Comparison of ENCODE assay signal across 17 cellular contexts in the genomic region with DNA sequence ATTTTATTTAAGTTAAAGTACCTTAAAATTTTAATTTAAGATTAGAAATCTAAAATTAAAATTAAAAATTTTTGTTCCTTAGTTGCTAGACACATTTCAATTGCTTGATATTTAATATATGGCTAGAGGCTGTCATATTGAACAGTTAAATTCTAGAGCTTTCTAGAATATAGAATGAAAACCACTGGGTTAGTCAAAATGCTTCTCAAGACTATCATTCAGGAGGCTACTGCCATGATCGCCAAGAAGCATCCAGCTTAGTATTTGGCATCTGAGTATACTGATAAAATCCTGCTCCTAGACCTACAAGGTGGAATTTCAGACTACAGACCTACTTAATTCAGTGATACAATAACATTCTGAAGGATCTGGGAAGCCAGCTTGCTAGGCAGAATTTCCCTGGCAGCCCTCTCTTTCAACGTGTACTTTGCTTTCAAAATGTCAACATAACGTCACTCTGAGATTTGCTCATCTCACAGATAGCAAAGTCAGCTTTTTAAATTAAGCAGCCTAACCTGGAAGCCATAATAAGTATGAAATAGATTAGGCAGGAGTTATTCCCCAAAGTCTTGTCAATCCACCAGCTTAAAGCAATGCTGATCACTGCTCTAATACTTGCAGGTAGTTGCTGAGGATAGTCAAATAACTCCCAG.
DNase-seq lines count a peak whose midpoint lies in the region; ATAC-seq and TF ChIP-seq lines count a peak whose summit lies in the region.
"Had no signal": no experiment of that assay in that cellular context is flagged by ENCODE, and none has a peak within 500 bp of the region (broad histone marks: within the 10 kb centered on the region; RNA-seq: fewer than 3 reads in every experiment).

No MANE protein-coding gene starts in this region.

- TF ChIP-seq CTCF in LNCaP clone FGC (IDR thresholded peaks at IDR 0.05; ENCODE audit: control insufficient read depth, extremely low read depth, insufficient read depth) (no peak), liver (IDR thresholded peaks at IDR 0.05; ENCODE audit: low read depth, low read length, missing input control) (no peak)

- H3K27ac ChIP-seq in liver (ENCODE audit: low read depth in 1 of 2, low read length in 2 of 2) = peak overlapping the region; percentile 52 to 80
- H3K27ac ChIP-seq: BLaER1 treated with 17β-estradiol and CSF1 and Interleukin-3, amounts not matched to agents 10 nM and 100 nM had no signal

- ATAC-seq in GM18861 (IDR thresholded peaks at IDR 0.05; ENCODE audit: unreplicated experiment) (no peak), HG03135 (IDR thresholded peaks at IDR 0.05; ENCODE audit: unreplicated experiment) (no peak)
- ATAC-seq: GM23338 had no signal

- peak; percentile 65 for DNase-seq in DMS53 (lab: John Stamatoyannopoulos, UW)
- DNase-seq in LNCaP clone FGC (ENCODE audit: low read depth) = peak; percentile 53
- DNase-seq in NCI-H69 (lab: John Stamatoyannopoulos, UW) = peak; percentile 14
- DNase-seq in ureter (ENCODE audit: low spot score) = no peak
- DNase-seq: CD8-positive, alpha-beta memory T cell; GDM1; KG1; NCI-H1417; NCI-H187; NCI-H2171 treated with DMSO at 0.1 percent for 48 hours; NCI-H524 treated with DMSO at 0.1 percent for 48 hours; Right ventricle myocardium superior had no signal

- WGBS in liver = 28% methylated on average over 3 of the region's 3 CpGs

- no peaks in the 10 kb centered on the region for H3K9me3 ChIP-seq in liver (ENCODE audit: control insufficient read depth in 4 of 4, low read length in 3 of 4)

- H3K9ac ChIP-seq in liver (ENCODE audit: low read depth in 1 of 2, low read length in 2 of 2) = no peak overlapping the region
- H3K9ac ChIP-seq: BLaER1 treated with 17β-estradiol and CSF1 and Interleukin-3, amounts not matched to agents 10 nM and 100 nM had no signal

- no peaks in the 10 kb centered on the region for H3K36me3 ChIP-seq in liver (ENCODE audit: control insufficient read depth in 4 of 4, insufficient read depth in 3 of 4, low read depth in 1 of 4, low read length in 3 of 4)
- H3K36me3 ChIP-seq: BLaER1 treated with 17β-estradiol and CSF1 and Interleukin-3, amounts not matched to agents 10 nM and 100 nM had no signal

- peak; percentile 44 to 53 for TF ChIP-seq RAD21 in liver (IDR thresholded peaks at IDR 0.05)

- peaks cover 0 to 9% (median 3%) of the 10 kb centered on the region in 4 donors for H3K4me1 ChIP-seq in liver (ENCODE audit: control insufficient read depth in 4 of 4, insufficient read depth in 4 of 4, low read length in 3 of 4)
- H3K4me1 ChIP-seq: BLaER1 treated with 17β-estradiol and CSF1 and Interleukin-3, amounts not matched to agents 10 nM and 100 nM had no signal

- H3K27me3 ChIP-seq in liver (ENCODE audit: control insufficient read depth in 4 of 4, insufficient read depth in 4 of 4, low read length in 3 of 4) = no peaks in the 10 kb centered on the region
- H3K27me3 ChIP-seq: BLaER1 treated with 17β-estradiol and CSF1 and Interleukin-3, amounts not matched to agents 10 nM and 100 nM had no signal

- H3K4me3 ChIP-seq in LNCaP clone FGC (ENCODE audit: low read depth, low read length) (no peak overlapping the region), liver (ENCODE audit: low read depth in 1 of 3, low read length in 3 of 3) (no peak overlapping the region)
- H3K4me3 ChIP-seq: BLaER1 treated with 17β-estradiol and CSF1 and Interleukin-3, amounts not matched to agents 10 nM and 100 nM; GM23338 had no signal

TF ChIP-seq in liver, 16 proteins besides CTCF, POLR2A, EP300 and RAD21:
- TF ChIP-seq YY1 (IDR thresholded peaks at IDR 0.05) (peak; percentile 83), RXRA (IDR thresholded peaks at IDR 0.05) (peak in 1 of 2 donors; percentile 39), FOXA1 (IDR thresholded peaks at IDR 0.05) (peak; percentile 83), FOXA2 (IDR thresholded peaks at IDR 0.05) (peak; percentile 78), TAF1 (conservative IDR thresholded peaks at IDR 0.05) (no peak), HNF4G (IDR thresholded peaks at IDR 0.05) (no peak), GABPA (IDR thresholded peaks at IDR 0.05 in 1 of 2, conservative IDR thresholded peaks at IDR 0.05 in 1 of 2) (peak in 1 of 2 donors; percentile 26), JUND (IDR thresholded peaks at IDR 0.05) (peak; percentile 76), HNF4A (conservative IDR thresholded peaks at IDR 0.05) (peak; percentile 80 to 81), SP1 (IDR thresholded peaks at IDR 0.05) (peak; percentile 57)
- TF ChIP-seq, protein P1, sequence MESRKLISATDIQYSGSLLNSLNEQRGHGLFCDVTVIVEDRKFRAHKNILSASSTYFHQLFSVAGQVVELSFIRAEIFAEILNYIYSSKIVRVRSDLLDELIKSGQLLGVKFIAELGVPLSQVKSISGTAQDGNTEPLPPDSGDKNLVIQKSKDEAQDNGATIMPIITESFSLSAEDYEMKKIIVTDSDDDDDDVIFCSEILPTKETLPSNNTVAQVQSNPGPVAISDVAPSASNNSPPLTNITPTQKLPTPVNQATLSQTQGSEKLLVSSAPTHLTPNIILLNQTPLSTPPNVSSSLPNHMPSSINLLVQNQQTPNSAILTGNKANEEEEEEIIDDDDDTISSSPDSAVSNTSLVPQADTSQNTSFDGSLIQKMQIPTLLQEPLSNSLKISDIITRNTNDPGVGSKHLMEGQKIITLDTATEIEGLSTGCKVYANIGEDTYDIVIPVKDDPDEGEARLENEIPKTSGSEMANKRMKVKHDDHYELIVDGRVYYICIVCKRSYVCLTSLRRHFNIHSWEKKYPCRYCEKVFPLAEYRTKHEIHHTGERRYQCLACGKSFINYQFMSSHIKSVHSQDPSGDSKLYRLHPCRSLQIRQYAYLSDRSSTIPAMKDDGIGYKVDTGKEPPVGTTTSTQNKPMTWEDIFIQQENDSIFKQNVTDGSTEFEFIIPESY (IDR thresholded peaks at IDR 0.05) = peak; percentile 49
- TF ChIP-seq, protein P2, sequence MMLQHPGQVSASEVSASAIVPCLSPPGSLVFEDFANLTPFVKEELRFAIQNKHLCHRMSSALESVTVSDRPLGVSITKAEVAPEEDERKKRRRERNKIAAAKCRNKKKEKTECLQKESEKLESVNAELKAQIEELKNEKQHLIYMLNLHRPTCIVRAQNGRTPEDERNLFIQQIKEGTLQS (IDR thresholded peaks at IDR 0.05) = peak; percentile 66
- TF ChIP-seq, protein P3, sequence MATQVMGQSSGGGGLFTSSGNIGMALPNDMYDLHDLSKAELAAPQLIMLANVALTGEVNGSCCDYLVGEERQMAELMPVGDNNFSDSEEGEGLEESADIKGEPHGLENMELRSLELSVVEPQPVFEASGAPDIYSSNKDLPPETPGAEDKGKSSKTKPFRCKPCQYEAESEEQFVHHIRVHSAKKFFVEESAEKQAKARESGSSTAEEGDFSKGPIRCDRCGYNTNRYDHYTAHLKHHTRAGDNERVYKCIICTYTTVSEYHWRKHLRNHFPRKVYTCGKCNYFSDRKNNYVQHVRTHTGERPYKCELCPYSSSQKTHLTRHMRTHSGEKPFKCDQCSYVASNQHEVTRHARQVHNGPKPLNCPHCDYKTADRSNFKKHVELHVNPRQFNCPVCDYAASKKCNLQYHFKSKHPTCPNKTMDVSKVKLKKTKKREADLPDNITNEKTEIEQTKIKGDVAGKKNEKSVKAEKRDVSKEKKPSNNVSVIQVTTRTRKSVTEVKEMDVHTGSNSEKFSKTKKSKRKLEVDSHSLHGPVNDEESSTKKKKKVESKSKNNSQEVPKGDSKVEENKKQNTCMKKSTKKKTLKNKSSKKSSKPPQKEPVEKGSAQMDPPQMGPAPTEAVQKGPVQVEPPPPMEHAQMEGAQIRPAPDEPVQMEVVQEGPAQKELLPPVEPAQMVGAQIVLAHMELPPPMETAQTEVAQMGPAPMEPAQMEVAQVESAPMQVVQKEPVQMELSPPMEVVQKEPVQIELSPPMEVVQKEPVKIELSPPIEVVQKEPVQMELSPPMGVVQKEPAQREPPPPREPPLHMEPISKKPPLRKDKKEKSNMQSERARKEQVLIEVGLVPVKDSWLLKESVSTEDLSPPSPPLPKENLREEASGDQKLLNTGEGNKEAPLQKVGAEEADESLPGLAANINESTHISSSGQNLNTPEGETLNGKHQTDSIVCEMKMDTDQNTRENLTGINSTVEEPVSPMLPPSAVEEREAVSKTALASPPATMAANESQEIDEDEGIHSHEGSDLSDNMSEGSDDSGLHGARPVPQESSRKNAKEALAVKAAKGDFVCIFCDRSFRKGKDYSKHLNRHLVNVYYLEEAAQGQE (IDR thresholded peaks at IDR 0.05) = peak; percentile 30
- TF ChIP-seq, protein P4, sequence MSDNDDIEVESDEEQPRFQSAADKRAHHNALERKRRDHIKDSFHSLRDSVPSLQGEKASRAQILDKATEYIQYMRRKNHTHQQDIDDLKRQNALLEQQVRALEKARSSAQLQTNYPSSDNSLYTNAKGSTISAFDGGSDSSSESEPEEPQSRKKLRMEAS (IDR thresholded peaks at IDR 0.05) = no peak
